8 cellular contexts compared by ENCODE assay signal in genomic region chr3:149273096-149273751, GRCh38. TPM values are rescaled to one million over a fixed set of nuclear protein-coding genes. Genes with fewer than 3 reads are reported as not detected.
DNase-seq lines count a peak whose midpoint lies in the region; ATAC-seq and TF ChIP-seq lines count a peak whose summit lies in the region.

No MANE protein-coding gene starts in this region.

- CTCF ChIA-PET in AG04449 (lab: Yijun Ruan, JAX): interaction anchor here (0.6 to 6.3 kb wide), 22 partner anchors 9 to 323 kb away, joined by 3 to 255 read pairs (median 4); partner anchors contain the start of genes HPS3 and TM4SF4
- CTCF ChIA-PET in HEK293 (lab: Yijun Ruan, JAX): interaction anchor here (0.6 to 5.6 kb wide), 10 partner anchors 25 to 409 kb away, joined by 3 to 45 read pairs (median 4); no protein-coding TSS in a partner anchor
- CTCF ChIA-PET in OCI-LY7 (lab: Charles Lee; ENCODE audit: unreplicated experiment): interaction anchor here (1.3 kb wide), 1 partner anchor 152 kb away, joined by 3 read pairs; no protein-coding TSS in a partner anchor

- peaks cover 21% of the 10 kb centered on the region for H3K4me1 Mint-ChIP-seq in central memory CD8-positive, alpha-beta T cell

- peaks cover 2% of the 10 kb centered on the region for H3K36me3 Mint-ChIP-seq in central memory CD8-positive, alpha-beta T cell (ENCODE audit: insufficient read depth)

- no peaks in the 10 kb centered on the region for H4K20me1 ChIP-seq in OCI-LY7 (ENCODE audit: insufficient read depth, low read length)

- H3K9me3 ChIP-seq in HEK293 (ENCODE audit: control insufficient read depth, insufficient read depth, low read depth, low read length) (no peaks in the 10 kb centered on the region), OCI-LY7 (ENCODE audit: low read length) (no peaks in the 10 kb centered on the region)

- H3K9me3 Mint-ChIP-seq in central memory CD8-positive, alpha-beta T cell: no peaks in the 10 kb centered on the region

- intact Hi-C loops in OCI-LY7 (cut with micrococcal nuclease; ENCODE audit: unreplicated experiment): loop anchor here (1.0 to 2.0 kb wide), 4 partner anchors 144 to 318 kb away; partner anchors contain the start of genes GYG1 and HPS3

- no TSS peak for BruUV-seq in OCI-LY7 (replicated peaks; lab: Mats Ljungman, UMichigan)

- TF ChIP-seq CTCF in AG04449 (IDR thresholded peaks at IDR 0.05; ENCODE audit: insufficient read depth, low read length, missing control alignments) (peak; percentile 79), GM06990 (IDR thresholded peaks at IDR 0.05; ENCODE audit: insufficient read depth, low read length, poor library complexity, severe bottlenecking) (peak; percentile 91), HEK293 (tag by site-specific recombination; IDR thresholded peaks at IDR 0.05) (peak; percentile 86), LNCaP clone FGC (IDR thresholded peaks at IDR 0.05; ENCODE audit: control insufficient read depth, extremely low read depth, insufficient read depth) (peak; percentile 100), OCI-LY7 (conservative IDR thresholded peaks at IDR 0.05; ENCODE audit: low read length) (peak; percentile 100)

- H3K27ac Mint-ChIP-seq in central memory CD8-positive, alpha-beta T cell (ENCODE audit: low read depth): no peak overlapping the region

- POLR2A ChIA-PET in AG04449 (lab: Yijun Ruan, JAX) (no interaction called here), HEK293 (lab: Yijun Ruan, JAX) (no interaction called here), OCI-LY7 (lab: Charles Lee) (interaction anchor here (0.6 to 1.7 kb wide), 6 partner anchors 20 to 329 kb away, joined by 3 to 8 read pairs (median 3); partner anchors contain the start of gene HPS3)

- H3K36me3 ChIP-seq in GM06990 (ENCODE audit: control insufficient read depth, insufficient read depth, low read length): no peaks in the 10 kb centered on the region
- H3K36me3 ChIP-seq in HEK293 (ENCODE audit: control insufficient read depth in 2 of 2, insufficient read depth in 1 of 2, low read length in 2 of 2): no peaks in the 10 kb centered on the region
- H3K36me3 ChIP-seq in OCI-LY7 (ENCODE audit: insufficient read depth, low read length): no peaks in the 10 kb centered on the region

- H3K4me3 ChIP-seq in AG04449 (ENCODE audit: low read depth, low read length): no peak overlapping the region
- H3K4me3 ChIP-seq in GM06990 (replicated peaks; ENCODE audit: low read depth, low read length): no peak overlapping the region
- no peak overlapping the region for H3K4me3 ChIP-seq in HEK293 (ENCODE audit: low read depth, low read length)
- H3K4me3 ChIP-seq in LNCaP clone FGC (ENCODE audit: low read depth, low read length): no peak overlapping the region
- no peak overlapping the region for H3K4me3 ChIP-seq in OCI-LY7 (ENCODE audit: low read depth, low read length, poor library complexity, severe bottlenecking)

- peak overlapping the region; percentile 78; the same call in 1 of the 2 replicates for H2AFZ ChIP-seq in OCI-LY7 (ENCODE audit: low read length)

- no peak overlapping the region for H3K27ac ChIP-seq in HEK293 (ENCODE audit: extremely low read depth, low read depth, low read length)
- no peak overlapping the region for H3K27ac ChIP-seq in OCI-LY7 (ENCODE audit: low read depth, low read length, poor library complexity, severe bottlenecking)

- no peaks in the 10 kb centered on the region for H3K27me3 Mint-ChIP-seq in central memory CD8-positive, alpha-beta T cell

- H3K4me3 Mint-ChIP-seq in central memory CD8-positive, alpha-beta T cell: no peak overlapping the region

- no peaks in the 10 kb centered on the region for H3K79me2 ChIP-seq in OCI-LY7 (ENCODE audit: insufficient read depth, low read depth, low read length)

- no peaks in the 10 kb centered on the region for H3K9me2 ChIP-seq in OCI-LY7 (ENCODE audit: insufficient read depth, low read length)

- no peak overlapping the region for H3K4me2 ChIP-seq in OCI-LY7 (ENCODE audit: low read length)

- H3K4me1 ChIP-seq in HEK293 (ENCODE audit: control insufficient read depth, insufficient read depth, low read length): no peaks in the 10 kb centered on the region
- peaks cover 17% of the 10 kb centered on the region for H3K4me1 ChIP-seq in OCI-LY7 (ENCODE audit: insufficient read depth, low read length, poor library complexity, severe bottlenecking)

- DNase-seq in AG04449 (ENCODE audit: low read depth, low spot score) (peak; percentile 58), GM06990 (ENCODE audit: extremely low read depth, insufficient read length) (peak; percentile 50), LNCaP clone FGC (ENCODE audit: low read depth) (peak; percentile 79), OCI-LY7 (ENCODE audit: low spot score) (peak; percentile 86), kidney glomerular epithelial cell (lab: John Stamatoyannopoulos, UW) (peak; percentile 94), stromal cell of bone marrow (ENCODE audit: low read depth) (peak; percentile 82)
- DNase-seq in central memory CD8-positive, alpha-beta T cell (ENCODE audit: low spot score in 2 of 2): no peak

- ATAC-seq in central memory CD8-positive, alpha-beta T cell (replicated peaks; ENCODE audit: extremely low read depth, poor library complexity, severe bottlenecking): peak; percentile 57

- no peaks in the 10 kb centered on the region for H3K27me3 ChIP-seq in GM06990 (replicated peaks; ENCODE audit: control insufficient read depth, insufficient read depth, low read length)

TF ChIP-seq in HEK293, 187 proteins besides CTCF, POLR2A, EP300 and RAD21:
- no peak for TF ChIP-seq MYNN (tag by site-specific recombination; IDR thresholded peaks at IDR 0.05; ENCODE audit: borderline replicate concordance)
- no peak for TF ChIP-seq ZNF571 (tag by site-specific recombination; IDR thresholded peaks at IDR 0.05)
- no peak for TF ChIP-seq YY1 (tag by site-specific recombination; IDR thresholded peaks at IDR 0.05)
- no peak for TF ChIP-seq ZNF677 (tag by site-specific recombination; IDR thresholded peaks at IDR 0.05)
- peak; percentile 99 for TF ChIP-seq ZNF654 (tag by site-specific recombination; IDR thresholded peaks at IDR 0.05; ENCODE audit: low read depth)
- TF ChIP-seq ZNF660 (tag by site-specific recombination; IDR thresholded peaks at IDR 0.05): 0 out of 2 replicates have a peak, but pooled peaks have one; percentile 54
- 0 out of 2 replicates have a peak, but pooled peaks have one; percentile 16 for TF ChIP-seq ZSCAN30 (tag by site-specific recombination; IDR thresholded peaks at IDR 0.05)
TF ChIP-seq in HEK293: peak in this region for 3.

RNA-seq across cellular contexts. Expression of gene CP, which starts 51.6 kb away (rescaled TPM):
- total RNA-seq in OCI-LY7 (2014; rRNA removed; shearing (Covaris generic)): not detected in 2 replicates
- not detected in 2 replicates for total RNA-seq in OCI-LY7 (2022)

Comparison
In these comparisons a context has a peak if more than half of its experiments do, and no peak if none do; other contexts are left out.
1. DNase-seq: peak in AG04449 (single experiment), GM06990 (single experiment), LNCaP clone FGC (single experiment), OCI-LY7 (single experiment), kidney glomerular epithelial cell (single experiment) and stromal cell of bone marrow (single experiment); none in central memory CD8-positive, alpha-beta T cell (0 of 2).
2. Peak in every context shown above with its lines, with median percentiles within 50 percentile points of each other: CTCF ChIP-seq.